Comparison of ENCODE assay signal across 2 cellular contexts in genomic region chr9:73154271-73154670, GRCh38.
TF ChIP-seq lines count a peak whose summit lies in the region.

No MANE protein-coding gene starts in this region.

TF ChIP-seq in SK-N-SH, 30 proteins besides CTCF, POLR2A, EP300 and RAD21 (continued from another document):
- TF ChIP-seq USF1 (IDR thresholded peaks at IDR 0.05; ENCODE audit: borderline replicate concordance, low read depth) (no peak), FOXJ3 (CRISPR knock-in tag; IDR thresholded peaks at IDR 0.05) (no peak)

TF ChIP-seq in SK-N-SH treated with all-trans-retinoic acid at 6 μM for 48 hours, 23 proteins besides CTCF, POLR2A, EP300 and RAD21 (continued from another document):
- TF ChIP-seq ZNF70 (CRISPR knock-in tag; IDR thresholded peaks at IDR 0.05) = no peak
- TF ChIP-seq SNAI2 (CRISPR knock-in tag; IDR thresholded peaks at IDR 0.05) = no peak
- no peak for TF ChIP-seq PATZ1 (CRISPR knock-in tag; IDR thresholded peaks at IDR 0.05; ENCODE audit: borderline replicate concordance)
- TF ChIP-seq PPARA (CRISPR knock-in tag; IDR thresholded peaks at IDR 0.05; ENCODE audit: borderline replicate concordance) = no peak
- TF ChIP-seq CSDC2 (CRISPR knock-in tag; IDR thresholded peaks at IDR 0.05) = no peak
- TF ChIP-seq TOX (CRISPR knock-in tag; IDR thresholded peaks at IDR 0.05; ENCODE audit: borderline replicate concordance) = no peak
- TF ChIP-seq CSRNP3 (CRISPR knock-in tag; IDR thresholded peaks at IDR 0.05) = no peak
- no peak for TF ChIP-seq OSR1 (CRISPR knock-in tag; IDR thresholded peaks at IDR 0.05)
- no peak for TF ChIP-seq TCF4 (CRISPR knock-in tag; IDR thresholded peaks at IDR 0.05; ENCODE audit: borderline replicate concordance)
